Comparison of ENCODE assay signal across 13 cellular contexts in genomic region chr1:19369396-19370090, GRCh38. TPM values are rescaled to one million over a fixed set of nuclear protein-coding genes. Genes with fewer than 3 reads are reported as not detected.
DNase-seq lines count a peak whose midpoint lies in the region; ATAC-seq and TF ChIP-seq lines count a peak whose summit lies in the region.
"Had no signal": no experiment of that assay in that cellular context is flagged by ENCODE, and none has a peak within 500 bp of the region (broad histone marks: within the 10 kb centered on the region; RNA-seq: fewer than 3 reads in every experiment).

No MANE protein-coding gene starts in this region.

- H3K4me1 ChIP-seq in endodermal cell (ENCODE audit: control insufficient read depth, insufficient read depth, low read length) (peaks cover 15% of the 10 kb centered on the region), mesendoderm (ENCODE audit: control insufficient read depth, low read depth, low read length) (no peaks in the 10 kb centered on the region), aorta (ENCODE audit: control insufficient read depth in 1 of 2, insufficient read depth in 2 of 2, low read length in 2 of 2) (no peaks in the 10 kb centered on the region), transverse colon (peaks cover 0 to 26% (median 17%) of the 10 kb centered on the region in 4 donors)

- H4K5ac ChIP-seq in mesendoderm (ENCODE audit: low read length), result no peak overlapping the region

- peaks cover 21% of the 10 kb centered on the region for H3K79me1 ChIP-seq in mesendoderm (ENCODE audit: low read length)

- no peak overlapping the region for H3K9ac ChIP-seq in endodermal cell (ENCODE audit: extremely low read depth, low read length, poor library complexity, severe bottlenecking)
- no peak overlapping the region for H3K9ac ChIP-seq in mesendoderm (ENCODE audit: low read length)
- H3K9ac ChIP-seq: KMS-11 had no signal

- no peaks in the 10 kb centered on the region for H3K27me3 ChIP-seq in endodermal cell (ENCODE audit: control insufficient read depth, insufficient read depth, low read length, poor library complexity, severe bottlenecking)
- H3K27me3 ChIP-seq in mesendoderm (ENCODE audit: insufficient read depth, low read length, poor library complexity), result no peaks in the 10 kb centered on the region
- no peaks in the 10 kb centered on the region for H3K27me3 ChIP-seq in aorta (ENCODE audit: control insufficient read depth in 1 of 2, insufficient read depth in 2 of 2, low read length in 1 of 2)
- H3K27me3 ChIP-seq in transverse colon, result no peaks in the 10 kb centered on the region

- no peak overlapping the region for H3K18ac ChIP-seq in mesendoderm (ENCODE audit: low read length)

- H2BK5ac ChIP-seq in mesendoderm (ENCODE audit: low read length), result no peak overlapping the region

- no peak for ATAC-seq in stimulated activated naive CD8-positive, alpha-beta T cell treated with anti-CD3 and anti-CD28 coated beads, Interleukin-15, amount 100 ng/mL, for 72 hours
- ATAC-seq in aorta (ENCODE audit: low FRiP score) (peak; percentile 16), GM21515 (IDR thresholded peaks at IDR 0.05; ENCODE audit: unreplicated experiment) (no peak)

- no peak overlapping the region for H3K4me2 ChIP-seq in mesendoderm (ENCODE audit: low read length)
- H3K4me2 ChIP-seq: KMS-11 had no signal

- no peaks in the 10 kb centered on the region for H3K9me3 ChIP-seq in endodermal cell (ENCODE audit: control insufficient read depth, low read length)
- no peaks in the 10 kb centered on the region for H3K9me3 ChIP-seq in aorta (ENCODE audit: control insufficient read depth, low read length)
- no peaks in the 10 kb centered on the region for H3K9me3 ChIP-seq in transverse colon

- no peaks in the 10 kb centered on the region for H3K9me3 Mint-ChIP-seq in stimulated activated naive CD8-positive, alpha-beta T cell treated with anti-CD3 and anti-CD28 coated beads, Interleukin-15, Interleukin-2, amounts not matched to agents 100 ng/mL and 50 ng/mL, for 24 hours
- no peaks in the 10 kb centered on the region for H3K9me3 Mint-ChIP-seq in stimulated activated naive CD8-positive, alpha-beta T cell treated with anti-CD3 and anti-CD28 coated beads, Interleukin-15, amount 100 ng/mL, for 72 hours
- H3K9me3 Mint-ChIP-seq in endodermal cell, result no peaks in the 10 kb centered on the region
- H3K9me3 Mint-ChIP-seq: activated CD4-positive, alpha-beta T cell treated with anti-CD3 and anti-CD28 coated beads, Interleukin-2, amount 10 ng/mL, durations not matched to agents 7 days and 5 days had no signal

- peak overlapping the region; percentile 45 for H3K27ac Mint-ChIP-seq in stimulated activated naive CD8-positive, alpha-beta T cell treated with anti-CD3 and anti-CD28 coated beads, Interleukin-15, Interleukin-2, amounts not matched to agents 100 ng/mL and 50 ng/mL, for 24 hours
- H3K27ac Mint-ChIP-seq in stimulated activated naive CD8-positive, alpha-beta T cell treated with anti-CD3 and anti-CD28 coated beads, Interleukin-15, amount 100 ng/mL, for 72 hours, result peak overlapping the region in 1 of 2 donors; percentile 97
- H3K27ac Mint-ChIP-seq in endodermal cell, result peak overlapping the region; percentile 76
- H3K27ac Mint-ChIP-seq: activated CD4-positive, alpha-beta T cell treated with anti-CD3 and anti-CD28 coated beads, Interleukin-2, amount 10 ng/mL, durations not matched to agents 7 days and 5 days had no signal

- peaks cover 6% of the 10 kb centered on the region for H3K4me1 Mint-ChIP-seq in stimulated activated naive CD8-positive, alpha-beta T cell treated with anti-CD3 and anti-CD28 coated beads, Interleukin-15, Interleukin-2, amounts not matched to agents 100 ng/mL and 50 ng/mL, for 24 hours (ENCODE audit: low read depth)
- H3K4me1 Mint-ChIP-seq in stimulated activated naive CD8-positive, alpha-beta T cell treated with anti-CD3 and anti-CD28 coated beads, Interleukin-15, amount 100 ng/mL, for 72 hours, result peaks cover 56% of the 10 kb centered on the region
- peaks cover 35% of the 10 kb centered on the region for H3K4me1 Mint-ChIP-seq in endodermal cell

- DNase-seq in stimulated activated naive CD8-positive, alpha-beta T cell treated with anti-CD3 and anti-CD28 coated beads, Interleukin-15, amount 100 ng/mL, for 72 hours, result no peak
- DNase-seq in endodermal cell (no peak), mesendoderm (peak; percentile 30), aorta (no peak), transverse colon (no peak), RKO (ENCODE audit: low spot score) (no peak)
- DNase-seq: activated CD4-positive, alpha-beta T cell treated with anti-CD3 and anti-CD28 coated beads, Interleukin-2, amount 10 ng/mL, durations not matched to agents 7 days and 5 days; kidney glomerular epithelial cell; NCI-H345 had no signal

- H2BK15ac ChIP-seq in mesendoderm (replicated peaks; ENCODE audit: low read depth), result no peak overlapping the region

- TF ChIP-seq POLR2A in transverse colon (IDR thresholded peaks at IDR 0.05), result no peak

- peak overlapping the region; percentile 9 for H3K27ac ChIP-seq in endodermal cell (ENCODE audit: low read depth, low read length)
- no peak overlapping the region for H3K27ac ChIP-seq in mesendoderm (ENCODE audit: low read depth, low read length)
- no peak overlapping the region for H3K27ac ChIP-seq in aorta (ENCODE audit: low read depth in 1 of 2, low read length in 2 of 2)
- H3K27ac ChIP-seq in transverse colon, result peak overlapping the region in 1 of 4 donors; percentile 5
- H3K27ac ChIP-seq: KMS-11 had no signal

- TF ChIP-seq CTCF in endodermal cell (conservative IDR thresholded peaks at IDR 0.05) (no peak), transverse colon (IDR thresholded peaks at IDR 0.05) (no peak)

- intact Hi-C loops in aorta (cut with DNase I) (no loop called here), transverse colon (cut with DNase I; ENCODE audit: low total_unique reads) (no loop called here)

- no peak overlapping the region for H2AK5ac ChIP-seq in mesendoderm (ENCODE audit: low read length)

- in situ Hi-C loops in transverse colon (cut with MboI; ENCODE audit: low pct_ligation_motif_present in 1 of 4, low pct_unique_long_range_greater_than_20kb in 1 of 4, low sequenced_read_pairs in 3 of 4), result no loop called here

- no peak overlapping the region for H3K4me3 Mint-ChIP-seq in stimulated activated naive CD8-positive, alpha-beta T cell treated with anti-CD3 and anti-CD28 coated beads, Interleukin-15, Interleukin-2, amounts not matched to agents 100 ng/mL and 50 ng/mL, for 24 hours
- no peak overlapping the region for H3K4me3 Mint-ChIP-seq in stimulated activated naive CD8-positive, alpha-beta T cell treated with anti-CD3 and anti-CD28 coated beads, Interleukin-15, amount 100 ng/mL, for 72 hours
- H3K4me3 Mint-ChIP-seq in endodermal cell, result no peak overlapping the region
- H3K4me3 Mint-ChIP-seq: activated CD4-positive, alpha-beta T cell treated with anti-CD3 and anti-CD28 coated beads, Interleukin-2, amount 10 ng/mL, durations not matched to agents 7 days and 5 days had no signal

- H3K27me3 Mint-ChIP-seq in stimulated activated naive CD8-positive, alpha-beta T cell treated with anti-CD3 and anti-CD28 coated beads, Interleukin-15, Interleukin-2, amounts not matched to agents 100 ng/mL and 50 ng/mL, for 24 hours, result no peaks in the 10 kb centered on the region
- no peaks in the 10 kb centered on the region for H3K27me3 Mint-ChIP-seq in stimulated activated naive CD8-positive, alpha-beta T cell treated with anti-CD3 and anti-CD28 coated beads, Interleukin-15, amount 100 ng/mL, for 72 hours
- no peaks in the 10 kb centered on the region for H3K27me3 Mint-ChIP-seq in endodermal cell (ENCODE audit: insufficient read depth)
- H3K27me3 Mint-ChIP-seq: activated CD4-positive, alpha-beta T cell treated with anti-CD3 and anti-CD28 coated beads, Interleukin-2, amount 10 ng/mL, durations not matched to agents 7 days and 5 days had no signal

- WGBS in endodermal cell (ENCODE audit: insufficient coverage in 1 of 2, insufficient read length in 1 of 2), 2 experiments, result 92 to 100% methylated on average over 11 to 16 of the region's 16 CpGs
- WGBS in mesendoderm (ENCODE audit: extremely low coverage, insufficient coverage, low lambda C conversion rate), result no CpG with 5 or more reads among the region's 16 CpGs
- WGBS in aorta, 2 donors, result 77 to 78% methylated on average over 16 of the region's 16 CpGs
- 81 to 87% methylated on average over 7 to 16 of the region's 16 CpGs for WGBS in transverse colon (ENCODE audit: low coverage in 1 of 2), 2 donors

- no peak for TF ChIP-seq EP300 in transverse colon (IDR thresholded peaks at IDR 0.05; ENCODE audit: low read depth)

- H3K79me2 ChIP-seq in mesendoderm (ENCODE audit: control insufficient read depth, insufficient read depth, low read length), result peaks cover 1% of the 10 kb centered on the region

- peaks cover 17% of the 10 kb centered on the region for H3K36me3 Mint-ChIP-seq in stimulated activated naive CD8-positive, alpha-beta T cell treated with anti-CD3 and anti-CD28 coated beads, Interleukin-15, Interleukin-2, amounts not matched to agents 100 ng/mL and 50 ng/mL, for 24 hours (ENCODE audit: low read depth)
- H3K36me3 Mint-ChIP-seq in endodermal cell (ENCODE audit: low read depth), result peaks cover 17% of the 10 kb centered on the region

- no peak overlapping the region for H3K56ac ChIP-seq in mesendoderm (ENCODE audit: low read length)

- peaks cover 35% of the 10 kb centered on the region for H3K36me3 ChIP-seq in endodermal cell (ENCODE audit: control insufficient read depth, insufficient read depth, low read length)
- no peaks in the 10 kb centered on the region for H3K36me3 ChIP-seq in mesendoderm (ENCODE audit: control insufficient read depth, insufficient read depth, low read length)
- no peaks in the 10 kb centered on the region for H3K36me3 ChIP-seq in aorta (ENCODE audit: control insufficient read depth in 1 of 2, insufficient read depth in 2 of 2, low read length in 1 of 2)
- no peaks in the 10 kb centered on the region for H3K36me3 ChIP-seq in transverse colon

- H2BK120ac ChIP-seq in mesendoderm (ENCODE audit: low read depth, low read length), result no peak overlapping the region

- H3K23ac ChIP-seq in mesendoderm (ENCODE audit: low read length), result no peak overlapping the region

- H4K8ac ChIP-seq in mesendoderm (ENCODE audit: low read depth, low read length), result no peak overlapping the region

- H3K4me3 ChIP-seq in endodermal cell (ENCODE audit: low read length) (no peak overlapping the region), mesendoderm (ENCODE audit: low read length) (no peak overlapping the region), aorta (ENCODE audit: low read length in 2 of 2) (no peak overlapping the region), transverse colon (no peak overlapping the region)
- H3K4me3 ChIP-seq: coronary artery had no signal

- H3K4ac ChIP-seq in mesendoderm (ENCODE audit: low read depth, low read length), result no peak overlapping the region

RNA-seq across cellular contexts. Expression of gene SLC66A1, which starts 57.4 kb away (rescaled TPM):
- total RNA-seq in endodermal cell (10 to 100 TPM; 20.8 to 22.6 TPM), aorta (10 to 100 TPM in 1 of 2 donors, 1 to 10 TPM in 1; 7.6 to 13.7 TPM), transverse colon (10 to 100 TPM; 19.1 to 53.9 (median 35.3) TPM)
- 20.0 TPM for polyA plus RNA-seq in endodermal cell (2013, experiment 1 of 2)
- polyA plus RNA-seq in endodermal cell (2013, experiment 2 of 2), result 18.9 TPM
- polyA plus RNA-seq in mesendoderm (2013, experiment 1 of 2), result 8.8 TPM
- polyA plus RNA-seq in mesendoderm (2013, experiment 2 of 2), result 8.8 TPM
- polyA plus RNA-seq in aorta, result 10 to 100 TPM in 1 of 2 donors, 1 to 10 TPM in 1; 4.0 to 15.2 TPM

RNA-seq across cellular contexts. Expression of gene AKR7A2, which starts 57.6 kb away (rescaled TPM):
- total RNA-seq in endodermal cell (10 to 100 TPM; 47.8 to 66.1 TPM), aorta (10 to 100 TPM; 19.3 to 34.7 TPM), transverse colon (100 to 1,000 TPM in 2 of 4 donors, 10 to 100 TPM in 2; 64.7 to 169 (median 112) TPM)
- 53.1 TPM for polyA plus RNA-seq in endodermal cell (2013, experiment 1 of 2)
- 52.3 TPM for polyA plus RNA-seq in endodermal cell (2013, experiment 2 of 2)
- 22.1 TPM for polyA plus RNA-seq in mesendoderm (2013, experiment 1 of 2)
- 22.1 TPM for polyA plus RNA-seq in mesendoderm (2013, experiment 2 of 2)
- 10 to 100 TPM; 31.4 to 48.0 TPM for polyA plus RNA-seq in aorta
